1 cellular context compared by ENCODE assay signal in the genomic region with DNA sequence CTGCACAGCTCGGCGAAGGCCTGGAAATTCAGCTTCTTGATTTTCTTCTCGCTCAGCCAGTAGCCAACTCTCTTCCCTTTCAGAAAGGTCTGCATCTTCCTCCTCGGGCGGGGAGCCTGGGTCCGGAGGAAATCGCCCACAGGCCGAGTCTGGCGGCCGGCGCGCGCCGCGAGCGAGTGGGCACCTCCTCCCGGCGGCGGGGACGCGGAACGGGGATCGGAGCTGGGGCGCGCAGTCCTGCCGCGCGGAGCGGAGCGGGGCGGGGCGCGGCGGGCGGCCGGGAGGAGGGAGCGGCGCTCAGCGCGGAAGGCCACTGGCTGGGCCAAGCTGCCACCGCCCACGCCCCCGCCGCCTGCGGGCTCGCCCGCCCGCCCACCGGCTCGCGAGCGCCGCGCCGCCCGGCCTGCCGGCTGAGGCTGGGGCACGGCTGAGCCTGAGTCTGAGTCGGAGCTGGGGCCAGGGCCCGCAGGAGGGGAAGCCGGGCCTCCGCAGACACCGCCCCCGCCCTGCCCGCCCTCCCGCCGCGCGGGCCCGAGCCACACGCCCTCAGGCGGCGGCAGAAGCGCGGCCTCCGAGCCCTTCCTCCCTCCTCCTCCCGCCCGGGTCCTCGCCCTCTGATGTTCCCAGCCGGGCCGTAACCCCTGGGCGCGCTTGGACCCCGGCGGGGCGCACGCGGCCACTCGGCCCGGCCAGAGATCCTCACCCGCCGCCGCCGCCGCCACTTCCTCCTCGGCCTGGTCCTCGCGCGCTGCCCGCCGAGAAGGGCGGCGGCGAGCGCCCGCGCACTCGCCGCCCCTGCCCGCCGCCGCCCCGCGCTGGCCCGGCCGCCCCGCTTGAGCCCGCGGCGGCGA.
TF ChIP-seq lines count a peak whose summit lies in the region.

No MANE protein-coding gene starts in this region.

TF ChIP-seq in IMR-90, 13 proteins besides CTCF, POLR2A, EP300 and RAD21:
- TF ChIP-seq MXI1 (IDR thresholded peaks at IDR 0.05; ENCODE audit: borderline replicate concordance, low read depth, low read length), result peak; percentile 32; the same call in 1 of the 2 replicates
- peak; percentile 80; the same call in 1 of the 2 replicates for TF ChIP-seq MAZ (IDR thresholded peaks at IDR 0.05; ENCODE audit: borderline replicate concordance, low read depth, low read length)
- TF ChIP-seq, protein P1, sequence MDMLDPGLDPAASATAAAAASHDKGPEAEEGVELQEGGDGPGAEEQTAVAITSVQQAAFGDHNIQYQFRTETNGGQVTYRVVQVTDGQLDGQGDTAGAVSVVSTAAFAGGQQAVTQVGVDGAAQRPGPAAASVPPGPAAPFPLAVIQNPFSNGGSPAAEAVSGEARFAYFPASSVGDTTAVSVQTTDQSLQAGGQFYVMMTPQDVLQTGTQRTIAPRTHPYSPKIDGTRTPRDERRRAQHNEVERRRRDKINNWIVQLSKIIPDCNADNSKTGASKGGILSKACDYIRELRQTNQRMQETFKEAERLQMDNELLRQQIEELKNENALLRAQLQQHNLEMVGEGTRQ (IDR thresholded peaks at IDR 0.05; ENCODE audit: low read depth, low read length), result no peak
